15 cellular contexts compared by ENCODE assay signal in the genomic region with DNA sequence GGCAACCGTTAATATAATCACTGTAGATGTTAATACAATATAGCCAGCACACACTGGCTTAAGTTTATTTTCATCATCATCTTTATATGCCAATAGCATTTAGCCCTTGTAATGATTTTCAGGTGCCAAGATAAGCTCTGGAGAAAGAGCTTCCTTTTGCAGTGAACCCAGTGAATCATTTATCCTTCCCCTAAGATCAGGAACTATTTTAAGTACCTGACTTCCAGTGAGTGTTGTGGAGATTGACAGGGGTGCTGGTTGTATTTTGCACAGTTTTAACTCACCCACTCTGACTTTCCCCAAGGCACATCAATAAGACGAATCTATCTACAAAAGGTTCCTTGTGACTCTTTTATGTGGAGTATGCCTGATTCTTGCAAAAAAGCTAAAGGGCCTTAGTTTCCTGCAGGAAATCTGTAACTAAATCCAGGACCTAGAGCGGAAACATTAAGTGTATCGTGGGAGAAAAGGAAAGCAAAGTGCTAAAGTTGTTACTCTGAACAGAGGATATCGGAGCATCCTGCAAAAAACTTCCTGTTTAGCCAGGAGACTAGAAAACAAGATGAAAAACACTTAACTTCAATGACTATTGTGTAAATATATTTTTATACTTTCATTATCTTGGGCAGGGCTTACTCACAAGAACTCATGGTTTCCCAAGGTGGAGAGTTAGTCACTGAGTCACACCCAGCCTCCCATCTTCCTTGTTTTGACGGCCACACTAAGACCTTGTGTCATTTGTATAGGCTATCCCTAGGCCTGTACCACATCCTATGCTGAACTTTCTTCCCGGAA.
DNase-seq lines count a peak whose midpoint lies in the region; ATAC-seq, FAIRE-seq and TF ChIP-seq lines count a peak whose summit lies in the region.
"Had no signal": no experiment of that assay in that cellular context is flagged by ENCODE, and none has a peak within 500 bp of the region (broad histone marks: within the 10 kb centered on the region; RNA-seq: fewer than 3 reads in every experiment).

No MANE protein-coding gene starts in this region.

- H4K20me1 ChIP-seq in astrocyte (ENCODE audit: insufficient read depth, low read length) = no peaks in the 10 kb centered on the region

- H3K4me3 ChIP-seq in A549 = no peak overlapping the region
- no peak overlapping the region for H3K4me3 ChIP-seq in astrocyte (ENCODE audit: insufficient read depth, low read depth, low read length)

- FAIRE-seq in A549 (lab: Jason Lieb, UNC) (peak; percentile 49), astrocyte (lab: Jason Lieb, UNC) (no peak)

- no peak for TF ChIP-seq EP300 in A549 (IDR thresholded peaks at IDR 0.05)

- H3K4me1 ChIP-seq in A549 (peaks cover 9% of the 10 kb centered on the region; the same call in 1 of the 3 replicates), astrocyte (ENCODE audit: insufficient read depth, low read length) (peaks cover 17% of the 10 kb centered on the region)

- peak overlapping the region; percentile 29 for H3K27ac Mint-ChIP-seq in HFFc6
- H3K27ac Mint-ChIP-seq in astrocyte (ENCODE audit: unreplicated experiment) = no peak overlapping the region
- H3K27ac Mint-ChIP-seq: activated naive CD4-positive, alpha-beta T cell treated with anti-CD3 and anti-CD28 coated beads, Interleukin-2, amount 50 U/mL, for 72 hours had no signal

- TF ChIP-seq CTCF in A549 (IDR thresholded peaks at IDR 0.05) (no peak), HFFc6 (IDR thresholded peaks at IDR 0.05) (no peak), astrocyte (IDR thresholded peaks at IDR 0.05; ENCODE audit: insufficient read depth, low read depth, low read length) (no peak)

- H3K4me2 ChIP-seq in A549 (no peak overlapping the region), astrocyte (ENCODE audit: low read length) (peak overlapping the region; percentile 21)

- no peaks in the 10 kb centered on the region for H3K27me3 ChIP-seq in astrocyte (ENCODE audit: insufficient read depth, low read length)
- H3K27me3 ChIP-seq: esophagus muscularis mucosa had no signal

- CTCF ChIA-PET in A549 (lab: Yijun Ruan, JAX) = interaction anchor here (1.2 to 2.9 kb wide), 3 partner anchors 10 to 1024 kb away, joined by 3 to 31 read pairs (median 3); no protein-coding TSS in a partner anchor

- H3K9me3 Mint-ChIP-seq in HFFc6 (no peaks in the 10 kb centered on the region), astrocyte (ENCODE audit: unreplicated experiment) (no peaks in the 10 kb centered on the region)
- H3K9me3 Mint-ChIP-seq: activated naive CD4-positive, alpha-beta T cell treated with anti-CD3 and anti-CD28 coated beads, Interleukin-2, amount 50 U/mL, for 72 hours had no signal

- H3K36me3 Mint-ChIP-seq in HFFc6 (ENCODE audit: low read depth) = no peaks in the 10 kb centered on the region
- H3K36me3 Mint-ChIP-seq in astrocyte (ENCODE audit: low read depth, unreplicated experiment) = no peaks in the 10 kb centered on the region
- H3K36me3 Mint-ChIP-seq: activated naive CD4-positive, alpha-beta T cell treated with anti-CD3 and anti-CD28 coated beads, Interleukin-2, amount 50 U/mL, for 72 hours had no signal

- POLR2A ChIA-PET in A549 (lab: Yijun Ruan, JAX) = no interaction called here

- no peak for TF ChIP-seq RAD21 in A549 (conservative IDR thresholded peaks at IDR 0.05 in 1 of 2, IDR thresholded peaks at IDR 0.05 in 1 of 2)

- H3K36me3 ChIP-seq in astrocyte (ENCODE audit: insufficient read depth, low read length) = no peaks in the 10 kb centered on the region
- H3K36me3 ChIP-seq: esophagus muscularis mucosa had no signal

- H3K9ac ChIP-seq in astrocyte (ENCODE audit: low read length) = no peak overlapping the region

- H3K4me1 Mint-ChIP-seq in HFFc6 (ENCODE audit: low read depth) (peaks cover 44% of the 10 kb centered on the region), astrocyte (ENCODE audit: low read depth, unreplicated experiment) (peaks cover 24% of the 10 kb centered on the region)

- 0 out of 2 replicates have a peak overlapping the region, but pooled peaks have one; percentile 6 for H3K4me3 Mint-ChIP-seq in HFFc6
- no peak overlapping the region for H3K4me3 Mint-ChIP-seq in astrocyte (ENCODE audit: unreplicated experiment)

- no peak for TF ChIP-seq POLR2A in A549 (IDR thresholded peaks at IDR 0.05; ENCODE audit: low read length)

- peak in 1 of 2 experiments; percentile 30 for DNase-seq in A549 (ENCODE audit: low read depth in 1 of 2, low spot score in 1 of 2)
- peak; percentile 64 for DNase-seq in HFFc6
- DNase-seq in astrocyte (ENCODE audit: low read depth) = peak; percentile 69
- peak; percentile 47 for DNase-seq in hepatic stellate cell (ENCODE audit: low spot score)
- DNase-seq in T-helper 9 cell = no peak
- DNase-seq in DMS114 treated with DMSO at 0.1 percent for 48 hours (lab: John Stamatoyannopoulos, UW; ENCODE audit: unreplicated experiment) = no peak
- DNase-seq: activated CD4-positive, CD25-positive, alpha-beta regulatory T cell; activated CD8-positive, alpha-beta memory T cell treated with anti-CD3 and anti-CD28 coated beads, Interleukin-2, amount 50 U/mL, for 4 hours; DMS 273 treated with DMSO at 0.1 percent for 48 hours; NCI-H1105; stimulated activated CD4-positive, alpha-beta T cell treated with anti-CD3 and anti-CD28 coated beads, Interleukin-1b, Interleukin-23, amount 100 ng/mL, for 48 hours had no signal

- 75% methylated on average over 7 of the region's 7 CpGs for WGBS in A549 (ENCODE audit: missing lambda C conversion rate)

- H3K27me3 Mint-ChIP-seq in HFFc6 (ENCODE audit: insufficient read depth) = no peaks in the 10 kb centered on the region
- no peaks in the 10 kb centered on the region for H3K27me3 Mint-ChIP-seq in astrocyte (ENCODE audit: low read depth, unreplicated experiment)

- H3K9me3 ChIP-seq in A549 (no peaks in the 10 kb centered on the region), astrocyte (ENCODE audit: insufficient read depth, low read depth, low read length) (no peaks in the 10 kb centered on the region)
- H3K9me3 ChIP-seq: esophagus muscularis mucosa had no signal

- H2AFZ ChIP-seq in astrocyte (ENCODE audit: low read depth, low read length) = peak overlapping the region; percentile 30

- ATAC-seq in A549 = peak; percentile 53 to 62; a peak in 3 of 6 replicates
- no peak for ATAC-seq in HG03135 (IDR thresholded peaks at IDR 0.05; ENCODE audit: unreplicated experiment)
- ATAC-seq in HG02798 (IDR thresholded peaks at IDR 0.05; ENCODE audit: poor library complexity, unreplicated experiment) = no peak
- ATAC-seq: activated naive CD4-positive, alpha-beta T cell treated with anti-CD3 and anti-CD28 coated beads, Interleukin-2, amount 50 U/mL, for 72 hours had no signal

- H3K27ac ChIP-seq in A549 = 0 out of 6 replicates have a peak overlapping the region, but pooled peaks of 1 of the 2 experiments have one; percentile 5
- H3K27ac ChIP-seq in astrocyte (ENCODE audit: low read depth, low read length) = peak overlapping the region; percentile 28
- H3K27ac ChIP-seq: esophagus muscularis mucosa had no signal

- no peaks in the 10 kb centered on the region for H3K79me2 ChIP-seq in astrocyte (ENCODE audit: insufficient read depth, low read length)

TF ChIP-seq in A549, 52 proteins besides CTCF, POLR2A, EP300 and RAD21:
- TF ChIP-seq FOSL2 (IDR thresholded peaks at IDR 0.05) (no peak), FOSL2 (CRISPR knock-in tag; IDR thresholded peaks at IDR 0.05) (peak; percentile 44; the same call in 1 of the 2 replicates), TP53 (CRISPR knock-in tag; IDR thresholded peaks at IDR 0.05) (no peak)

Comparison
In these comparisons a context has a peak if more than half of its experiments do, and no peak if none do; other contexts are left out.
1. ATAC-seq: peak in A549 (2 of 2); none in HG03135 (single experiment) and HG02798 (single experiment).
2. DNase-seq: peak in HFFc6 (single experiment), astrocyte (single experiment) and hepatic stellate cell (single experiment); none in T-helper 9 cell (single experiment) and DMS114 treated with DMSO at 0.1 percent for 48 hours (single experiment).